9 cellular contexts compared by ENCODE assay signal in the genomic region with DNA sequence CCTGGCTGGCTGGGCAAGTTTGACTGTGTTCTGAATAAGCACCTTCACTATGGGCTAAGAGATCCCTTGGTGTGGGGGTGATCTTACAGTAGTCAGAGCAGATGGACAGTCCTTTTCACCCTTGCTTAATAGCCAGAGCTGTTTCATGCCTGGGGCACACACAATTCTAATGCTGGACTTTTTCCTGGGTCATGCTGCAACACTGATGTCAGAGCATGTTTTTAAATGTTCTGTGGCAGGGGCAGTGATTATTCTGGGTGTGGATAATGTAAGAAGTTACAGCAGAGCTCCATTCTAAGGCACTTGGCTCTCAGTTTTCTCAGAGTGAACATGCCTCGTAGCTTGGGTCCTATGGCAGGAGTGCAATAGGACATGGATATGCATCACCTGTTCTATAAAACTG. TPM values are rescaled to one million over a fixed set of nuclear protein-coding genes. Genes with fewer than 3 reads are reported as not detected.
DNase-seq lines count a peak whose midpoint lies in the region; ATAC-seq and TF ChIP-seq lines count a peak whose summit lies in the region.
"Had no signal": no experiment of that assay in that cellular context is flagged by ENCODE, and none has a peak within 500 bp of the region (broad histone marks: within the 10 kb centered on the region; RNA-seq: fewer than 3 reads in every experiment).

No MANE protein-coding gene starts in this region.

- in situ Hi-C loops in IMR-90 (cut with MboI; ENCODE audit: low sequenced_read_pairs): no loop called here

- H4K20me1 ChIP-seq in IMR-90 (ENCODE audit: insufficient read depth, low read length): peaks cover 70% of the 10 kb centered on the region

- intact Hi-C loops in IMR-90 (cut with micrococcal nuclease) (no loop called here), MCF 10A (cut with micrococcal nuclease) (no loop called here), lower leg skin (cut with DNase I; ENCODE audit: low total_unique reads) (no loop called here)
- intact Hi-C loops in naive thymus-derived CD4-positive, alpha-beta T cell (cut with micrococcal nuclease): loop anchor here in 1 of 2 donors (10.0 kb wide), 2 partner anchors 551 to 579 kb away; a partner anchor contains a TSS

- H3K4me3 Mint-ChIP-seq in MCF 10A (ENCODE audit: unreplicated experiment): peak overlapping the region; percentile 90
- peak overlapping the region; percentile 4 to 100 (median 98) for H3K4me3 Mint-ChIP-seq in naive thymus-derived CD4-positive, alpha-beta T cell

- no peak for ATAC-seq in IMR-90 (ENCODE audit: low read depth)
- no peak for ATAC-seq in naive thymus-derived CD4-positive, alpha-beta T cell
- ATAC-seq: body of pancreas had no signal

- no peak overlapping the region for H2AFZ ChIP-seq in IMR-90 (replicated peaks; ENCODE audit: low read length, poor library complexity)

- DNase-seq in BE2C (no peak), IMR-90 (no peak), MCF 10A (ENCODE audit: unreplicated experiment) (no peak), NCI-H2029 (lab: John Stamatoyannopoulos, UW) (no peak), middle frontal gyrus (ENCODE audit: extremely low spot score, low spot score) (no peak), lower leg skin (ENCODE audit: low spot score in 2 of 2) (no peak), epidermal melanocyte (ENCODE audit: insufficient read length, low spot score) (no peak)
- no peak for DNase-seq in naive thymus-derived CD4-positive, alpha-beta T cell
- DNase-seq: body of pancreas had no signal

- peaks cover 12 to 71% of the 10 kb centered on the region in 2 experiments for H3K79me1 ChIP-seq in IMR-90 (ENCODE audit: low read depth in 1 of 2, low read length in 2 of 2)

- no CpG with 5 or more reads among the region's 1 CpG for WGBS in IMR-90 (ENCODE audit: extremely low coverage in 2 of 2, insufficient read length in 1 of 2), 2 experiments
- WGBS in lower leg skin, 2 donors: 33 to 74% methylated on average over 1 of the region's 1 CpG

- no peak overlapping the region for H2BK20ac ChIP-seq in IMR-90 (ENCODE audit: low read depth, low read length)

- TF ChIP-seq CTCF in BE2C (IDR thresholded peaks at IDR 0.05; ENCODE audit: low read depth, low read length) (no peak), IMR-90 (conservative IDR thresholded peaks at IDR 0.05; ENCODE audit: low read depth, low read length) (no peak), MCF 10A (IDR thresholded peaks at IDR 0.05; ENCODE audit: unreplicated experiment) (no peak), lower leg skin (IDR thresholded peaks at IDR 0.05) (no peak)

- no peak overlapping the region for H4K91ac ChIP-seq in IMR-90 (ENCODE audit: insufficient read depth, low read depth, low read length)

- CTCF ChIA-PET in IMR-90 (lab: Yijun Ruan, JAX): interaction anchor here (0.6 to 2.2 kb wide), 3 partner anchors 14 to 67 kb away, joined by 4 to 9 read pairs (median 5); no protein-coding TSS in a partner anchor
- CTCF ChIA-PET in MCF 10A (lab: Yijun Ruan, JAX): interaction anchor here (0.6 to 6.4 kb wide), 7 partner anchors 9 to 365 kb away, joined by 3 to 59 read pairs (median 7); a partner anchor contains a TSS
- CTCF ChIA-PET in naive thymus-derived CD4-positive, alpha-beta T cell (lab: Charles Lee): interaction anchor here (0.5 to 2.2 kb wide), 4 partner anchors 15 to 246 kb away, joined by 3 to 11 read pairs (median 4); a partner anchor contains a TSS

- H3K36me3 ChIP-seq in BE2C (peaks cover 62% of the 10 kb centered on the region), IMR-90 (ENCODE audit: control insufficient read depth, insufficient read depth, low read length) (peaks cover 64% of the 10 kb centered on the region)
- peaks cover 37 to 73% (median 45%) of the 10 kb centered on the region in 3 experiments for H3K36me3 ChIP-seq in naive thymus-derived CD4-positive, alpha-beta T cell (ENCODE audit: control insufficient read depth in 2 of 3, insufficient read depth in 3 of 3, low read length in 3 of 3)

- no peak overlapping the region for H2BK15ac ChIP-seq in IMR-90 (ENCODE audit: low read depth, low read length)

- 0 out of 2 replicates have a peak overlapping the region, but pooled peaks have one; percentile 11 for H3K56ac ChIP-seq in IMR-90 (ENCODE audit: extremely low read depth, insufficient read depth, low read length)

- H3K4me3 ChIP-seq in BE2C (ENCODE audit: low read depth, low read length) (peak overlapping the region; percentile 86; the same call in 1 of the 2 replicates), IMR-90 (ENCODE audit: insufficient read depth, low read depth, low read length) (no peak overlapping the region), lower leg skin (ENCODE audit: low read depth, poor library complexity, severe bottlenecking) (no peak overlapping the region)
- H3K4me3 ChIP-seq in naive thymus-derived CD4-positive, alpha-beta T cell (ENCODE audit: low read length): no peak overlapping the region
- H3K4me3 ChIP-seq: body of pancreas had no signal

- H4K5ac ChIP-seq in IMR-90 (ENCODE audit: low read depth, low read length): no peak overlapping the region

- H3K4me2 ChIP-seq in IMR-90 (ENCODE audit: low read depth, low read length): peak overlapping the region; percentile 83; the same call in 1 of the 2 replicates

- dilution Hi-C loops in IMR-90 (cut with HindIII; ENCODE audit: low sequenced_read_pairs, unreplicated experiment): no loop called here

- peaks cover 34% of the 10 kb centered on the region for H3K4me1 Mint-ChIP-seq in MCF 10A (ENCODE audit: insufficient read depth, unreplicated experiment)
- H3K4me1 Mint-ChIP-seq in naive thymus-derived CD4-positive, alpha-beta T cell: peaks cover 23 to 84% (median 69%) of the 10 kb centered on the region in 7 donors

- H4K8ac ChIP-seq in IMR-90 (ENCODE audit: low read depth in 2 of 2, low read length in 2 of 2): no peak overlapping the region

- no peak overlapping the region for H3K4ac ChIP-seq in IMR-90 (ENCODE audit: low read depth, low read length)

- TF ChIP-seq RAD21 in IMR-90 (IDR thresholded peaks at IDR 0.05; ENCODE audit: low read length): no peak

- H2AK9ac ChIP-seq in IMR-90 (replicated peaks; ENCODE audit: low read depth, low read length, poor library complexity): no peak overlapping the region

- H3K27ac ChIP-seq in IMR-90 (ENCODE audit: insufficient read depth, low read length): no peak overlapping the region
- peak overlapping the region; percentile 96 for H3K27ac ChIP-seq in naive thymus-derived CD4-positive, alpha-beta T cell (ENCODE audit: low read depth, low read length)

- POLR2A ChIA-PET in IMR-90 (lab: Charles Lee; ENCODE audit: unreplicated experiment) (interaction anchor here (0.8 kb wide), 1 partner anchor 9 kb away, joined by 3 read pairs; a partner anchor contains a TSS), MCF 10A (lab: Yijun Ruan, JAX) (interaction anchor here (0.6 to 13.7 kb wide), 10 partner anchors 10 to 354 kb away, joined by 3 to 294 read pairs (median 5); a partner anchor contains a TSS)
- POLR2A ChIA-PET in naive thymus-derived CD4-positive, alpha-beta T cell (lab: Charles Lee): interaction anchor here (0.6 to 8.2 kb wide), 12 partner anchors 8 to 222 kb away, joined by 3 to 108 read pairs (median 5); a partner anchor contains a TSS

- peak overlapping the region; percentile 9 for H3K27ac Mint-ChIP-seq in MCF 10A (ENCODE audit: low read depth, unreplicated experiment)
- H3K27ac Mint-ChIP-seq in naive thymus-derived CD4-positive, alpha-beta T cell: peak overlapping the region in 5 of 9 donors; percentile 45 to 98 (median 80)

- no peak overlapping the region for H2BK120ac ChIP-seq in IMR-90 (ENCODE audit: low read depth, low read length)

- no peak overlapping the region for H2BK5ac ChIP-seq in IMR-90 (ENCODE audit: low read depth, low read length, poor library complexity, severe bottlenecking)

- H3K9me3 Mint-ChIP-seq in MCF 10A (ENCODE audit: unreplicated experiment): no peaks in the 10 kb centered on the region
- peaks cover 0 to 12% (median 0%) of the 10 kb centered on the region in 11 donors for H3K9me3 Mint-ChIP-seq in naive thymus-derived CD4-positive, alpha-beta T cell

- H2AK5ac ChIP-seq in IMR-90 (ENCODE audit: low read depth, low read length): no peak overlapping the region

- H3K9me1 ChIP-seq in IMR-90 (ENCODE audit: insufficient read depth, low read length): peaks cover 18% of the 10 kb centered on the region

- H3K9ac ChIP-seq in IMR-90 (ENCODE audit: low read depth, low read length): peak overlapping the region; percentile 25; the same call in 1 of the 2 replicates

- peak overlapping the region; percentile 74 for H3K23ac ChIP-seq in IMR-90 (ENCODE audit: low read depth, low read length)

- no peak overlapping the region for H3K18ac ChIP-seq in IMR-90 (ENCODE audit: low read depth, low read length)

- no peaks in the 10 kb centered on the region for H3K27me3 Mint-ChIP-seq in MCF 10A (ENCODE audit: insufficient read depth, unreplicated experiment)
- H3K27me3 Mint-ChIP-seq in naive thymus-derived CD4-positive, alpha-beta T cell: peaks cover 0 to 5% (median 0%) of the 10 kb centered on the region in 5 donors

- H3K9me3 ChIP-seq in BE2C (no peaks in the 10 kb centered on the region), IMR-90 (ENCODE audit: control insufficient read depth, insufficient read depth, low read length) (no peaks in the 10 kb centered on the region)
- no peaks in the 10 kb centered on the region for H3K9me3 ChIP-seq in naive thymus-derived CD4-positive, alpha-beta T cell (ENCODE audit: control insufficient read depth in 2 of 3, low read length in 3 of 3)
- H3K9me3 ChIP-seq: body of pancreas had no signal

- H3K27me3 ChIP-seq in BE2C (no peaks in the 10 kb centered on the region), IMR-90 (ENCODE audit: control insufficient read depth, insufficient read depth, low read length) (no peaks in the 10 kb centered on the region)
- H3K27me3 ChIP-seq in naive thymus-derived CD4-positive, alpha-beta T cell (ENCODE audit: control insufficient read depth in 2 of 2, insufficient read depth in 2 of 2, low read length in 2 of 2): no peaks in the 10 kb centered on the region
- H3K27me3 ChIP-seq: body of pancreas had no signal

- peak overlapping the region; percentile 13; the same call in 1 of the 2 replicates for H3K14ac ChIP-seq in IMR-90 (replicated peaks; ENCODE audit: low read depth, low read length)

- TF ChIP-seq POLR2A in IMR-90 (IDR thresholded peaks at IDR 0.05; ENCODE audit: low read depth, low read length) (0 out of 2 replicates have a peak, but pooled peaks have one; percentile 30), lower leg skin (IDR thresholded peaks at IDR 0.05) (no peak)

- peaks cover 94% of the 10 kb centered on the region for H3K36me3 Mint-ChIP-seq in MCF 10A (ENCODE audit: insufficient read depth, unreplicated experiment)
- H3K36me3 Mint-ChIP-seq in naive thymus-derived CD4-positive, alpha-beta T cell: peaks cover 4 to 61% (median 36%) of the 10 kb centered on the region in 5 donors

- BruUV-seq in IMR-90 (replicated peaks; lab: Mats Ljungman, UMichigan): no TSS peak
- no TSS peak for BruUV-seq in MCF 10A (replicated peaks; lab: Mats Ljungman, UMichigan)

- H3K4me1 ChIP-seq in BE2C (peaks cover 15% of the 10 kb centered on the region), IMR-90 (ENCODE audit: control insufficient read depth, insufficient read depth, low read length) (peaks cover 20% of the 10 kb centered on the region)
- peaks cover 29 to 42% of the 10 kb centered on the region in 2 donors for H3K4me1 ChIP-seq in naive thymus-derived CD4-positive, alpha-beta T cell (ENCODE audit: control insufficient read depth in 2 of 2, insufficient read depth in 2 of 2, low read length in 2 of 2)

RNA-seq across cellular contexts. Expression of a gene that starts 4.0 kb away (rescaled TPM):
- 0.59 TPM for polyA plus RNA-seq in BE2C (2012; ENCODE audit: insufficient read depth, insufficient read length, low read depth)
- total RNA-seq in IMR-90 (2012; rRNA removed) (16.0 and 23.3 TPM in 2 replicates), MCF 10A (2022) (6.9 and 10.6 TPM in 2 replicates), lower leg skin (10 to 100 TPM; 14.2 to 26.9 (median 16.2) TPM)
- polyA plus RNA-seq in IMR-90 (2012; rRNA removed): 43.1 and 55.0 TPM in 2 replicates
- polyA plus RNA-seq in IMR-90 (2012; cell fraction: cytosol; rRNA removed): 18.3 and 59.5 TPM in 2 replicates
- polyA plus RNA-seq in IMR-90 (2012; cell fraction: nucleus; rRNA removed; ENCODE audit: low replicate concordance): 2.6 and 3.5 TPM in 2 replicates
- total RNA-seq in naive thymus-derived CD4-positive, alpha-beta T cell: 100 to 1,000 TPM in 1 of 5 experiments, 10 to 100 TPM in 2, 1 to 10 TPM in 2; 6.8 to 176 (median 18.8) TPM
- under 1 TPM; 0.12 to 0.21 TPM for polyA plus RNA-seq in naive thymus-derived CD4-positive, alpha-beta T cell

RNA-seq across cellular contexts. Expression of a gene that starts 8.2 kb away (rescaled TPM):
- 76.9 TPM for polyA plus RNA-seq in BE2C (2012; ENCODE audit: insufficient read depth, insufficient read length, low read depth)
- total RNA-seq in IMR-90 (2012; rRNA removed) (142 and 149 TPM in 2 replicates), MCF 10A (2022) (52.0 and 56.5 TPM in 2 replicates), lower leg skin (10 to 100 TPM; 30.4 to 97.7 (median 74.4) TPM)
- 135 and 152 TPM in 2 replicates for polyA plus RNA-seq in IMR-90 (2012; rRNA removed)
- 111 and 139 TPM in 2 replicates for polyA plus RNA-seq in IMR-90 (2012; cell fraction: cytosol; rRNA removed)
- polyA plus RNA-seq in IMR-90 (2012; cell fraction: nucleus; rRNA removed; ENCODE audit: low replicate concordance): 74.4 and 102 TPM in 2 replicates
- 10 to 100 TPM; 25.4 to 79.8 (median 31.4) TPM for total RNA-seq in naive thymus-derived CD4-positive, alpha-beta T cell
- 10 to 100 TPM; 39.1 to 52.3 TPM for polyA plus RNA-seq in naive thymus-derived CD4-positive, alpha-beta T cell

RNA-seq across cellular contexts. Expression of a gene that starts 13.8 kb away (rescaled TPM):
- polyA plus RNA-seq in BE2C (2012; ENCODE audit: insufficient read depth, insufficient read length, low read depth): 96.1 TPM
- total RNA-seq in IMR-90 (2012; rRNA removed) (72.8 and 120 TPM in 2 replicates), MCF 10A (2022) (66.9 and 67.3 TPM in 2 replicates), lower leg skin (10 to 100 TPM; 39.5 to 53.0 (median 48.7) TPM)
- 74.7 and 82.4 TPM in 2 replicates for polyA plus RNA-seq in IMR-90 (2012; rRNA removed)
- polyA plus RNA-seq in IMR-90 (2012; cell fraction: cytosol; rRNA removed): 37.8 and 97.7 TPM in 2 replicates
- 35.2 and 52.7 TPM in 2 replicates for polyA plus RNA-seq in IMR-90 (2012; cell fraction: nucleus; rRNA removed; ENCODE audit: low replicate concordance)
- 10 to 100 TPM; 35.0 to 43.8 (median 40.8) TPM for total RNA-seq in naive thymus-derived CD4-positive, alpha-beta T cell
- 10 to 100 TPM; 13.2 to 20.6 TPM for polyA plus RNA-seq in naive thymus-derived CD4-positive, alpha-beta T cell

RNA-seq across cellular contexts. Expression of a gene that starts 14.4 kb away (rescaled TPM):
- polyA plus RNA-seq in BE2C (2012; ENCODE audit: insufficient read depth, insufficient read length, low read depth): 1.8 TPM
- total RNA-seq in IMR-90 (2012; rRNA removed): 0.18 and 0.28 TPM in 2 replicates
- 0.62 and 1.0 TPM in 2 replicates for polyA plus RNA-seq in IMR-90 (2012; rRNA removed)
- polyA plus RNA-seq in IMR-90 (2012; cell fraction: cytosol; rRNA removed): 2.4 and 3.1 TPM in 2 replicates
- polyA plus RNA-seq in IMR-90 (2012; cell fraction: nucleus; rRNA removed; ENCODE audit: low replicate concordance): 0.84 and 3.4 TPM in 2 replicates
- 32.6 and 34.4 TPM in 2 replicates for total RNA-seq in MCF 10A (2022)
- total RNA-seq in naive thymus-derived CD4-positive, alpha-beta T cell: 1 to 10 TPM in 2 of 5 experiments, under 1 TPM in 3; 0.44 to 1.6 (median 0.56) TPM
- polyA plus RNA-seq in naive thymus-derived CD4-positive, alpha-beta T cell: not detected
- total RNA-seq in lower leg skin: 100 to 1,000 TPM in 1 of 4 donors, 10 to 100 TPM in 3; 61.9 to 106 (median 77.8) TPM
- total RNA-seq: body of pancreas had no signal

RNA-seq across cellular contexts. Expression of a gene that starts 16.9 kb away (rescaled TPM):
- polyA plus RNA-seq in BE2C (2012; ENCODE audit: insufficient read depth, insufficient read length, low read depth): 1.5 TPM
- total RNA-seq in IMR-90 (2012; rRNA removed): 0.56 TPM in 1 of 2 replicates, not detected in the other
- polyA plus RNA-seq in IMR-90 (2012; rRNA removed): 0.98 and 1.3 TPM in 2 replicates
- polyA plus RNA-seq in IMR-90 (2012; cell fraction: cytosol; rRNA removed): 1.1 and 1.2 TPM in 2 replicates
- 1.4 and 1.9 TPM in 2 replicates for polyA plus RNA-seq in IMR-90 (2012; cell fraction: nucleus; rRNA removed; ENCODE audit: low replicate concordance)
- 6.3 and 10.8 TPM in 2 replicates for total RNA-seq in MCF 10A (2022)
- 10 to 100 TPM in 1 of 5 experiments, 1 to 10 TPM in 4; 2.0 to 45.6 (median 4.4) TPM for total RNA-seq in naive thymus-derived CD4-positive, alpha-beta T cell
- polyA plus RNA-seq in naive thymus-derived CD4-positive, alpha-beta T cell: 1 to 10 TPM; 1.1 to 1.5 TPM
- 10 to 100 TPM in 3 of 4 donors, 1 to 10 TPM in 1; 7.6 to 30.6 (median 17.6) TPM for total RNA-seq in lower leg skin
